ENCODE assay signal across 23 cellular contexts in genomic region chr3:146033950-146034349, GRCh38.
"Had no signal": no experiment of that assay in that cellular context is flagged by ENCODE, and none has a peak within 500 bp of the region (broad histone marks: within the 10 kb centered on the region; RNA-seq: fewer than 3 reads in every experiment).

No MANE protein-coding gene starts in this region.

- H3K9me3 ChIP-seq: colonic mucosa, testis, vagina had no signal

- H3K9ac ChIP-seq: neural progenitor cell had no signal

- H3K4me3 ChIP-seq: colonic mucosa, dorsolateral prefrontal cortex, left ventricle myocardium inferior, neural progenitor cell, testis, vagina had no signal

- DNase-seq: activated CD4-positive, alpha-beta T cell treated with anti-CD3 and anti-CD28 coated beads for 4 hours; activated CD4-positive, alpha-beta T cell treated with anti-CD3 and anti-CD28 coated beads, Interleukin-2, amount 50 U/mL, for 48 hours; activated CD4-positive, CD25-positive, alpha-beta regulatory T cell; activated CD8-positive, alpha-beta memory T cell treated with anti-CD3 and anti-CD28 coated beads, Interleukin-2, amount 50 U/mL, for 48 hours; activated naive CD4-positive, alpha-beta T cell; activated naive CD8-positive, alpha-beta T cell treated with anti-CD3 and anti-CD28 coated beads, Interleukin-2, amount 10 ng/mL, durations not matched to agents 7 days and 5 days; activated T-cell treated with anti-CD3 and anti-CD28 coated beads, Interleukin-2, amount 50 U/mL, for 4 hours; amniotic stem cell; colonic mucosa; dorsolateral prefrontal cortex; effector memory CD8-positive, alpha-beta T cell; foreskin melanocyte; hippocampal formation; left ventricle myocardium inferior; naive thymus-derived CD8-positive, alpha-beta T cell; retina; stimulated activated CD4-positive, alpha-beta T cell treated with anti-CD3 and anti-CD28 coated beads, Interleukin-2, amount 100 ng/mL, for 48 hours; stimulated activated CD8-positive, alpha-beta memory T cell treated with anti-CD3 and anti-CD28 coated beads, Interleukin-4, amount 100 ng/mL, for 48 hours; stimulated activated naive CD4-positive, alpha-beta T cell; testis had no signal

- H3K36me3 ChIP-seq: colonic mucosa, left ventricle myocardium inferior, neural progenitor cell, vagina had no signal

- ATAC-seq: activated T-cell treated with anti-CD3 and anti-CD28 coated beads, Interleukin-2, amount 50 U/mL, for 4 hours; effector memory CD8-positive, alpha-beta T cell; esophagus mucosa; naive thymus-derived CD8-positive, alpha-beta T cell had no signal

- H3K4me2 ChIP-seq: neural progenitor cell had no signal

- H2AFZ ChIP-seq: neural progenitor cell had no signal

- H3K27ac ChIP-seq: colonic mucosa, dorsolateral prefrontal cortex, left ventricle myocardium inferior, neural progenitor cell, testis, vagina had no signal

- H3K4me1 ChIP-seq: colonic mucosa, left ventricle myocardium inferior, neural progenitor cell, testis, vagina had no signal

- H3K27me3 ChIP-seq: colonic mucosa, dorsolateral prefrontal cortex, neural progenitor cell, testis, vagina had no signal
